Comparison of ENCODE assay signal across 12 cellular contexts in genomic region chr17:38907930-38908675, GRCh38. TPM values are rescaled to one million over a fixed set of nuclear protein-coding genes. Genes with fewer than 3 reads are reported as not detected.
DNase-seq lines count a peak whose midpoint lies in the region; ATAC-seq, FAIRE-seq and TF ChIP-seq lines count a peak whose summit lies in the region.
"Had no signal": no experiment of that assay in that cellular context is flagged by ENCODE, and none has a peak within 500 bp of the region (broad histone marks: within the 10 kb centered on the region; RNA-seq: fewer than 3 reads in every experiment).

No MANE protein-coding gene starts in this region.

- no peak overlapping the region for H3K4me3 Mint-ChIP-seq in natural killer cell treated with Interleukin-12 subunit alpha and Interleukin-12 subunit beta and Interleukin-15 and Interleukin-18, amount 100 ng/mL, for 72 hours
- no peak overlapping the region for H3K4me3 Mint-ChIP-seq in activated CD4-positive, alpha-beta memory T cell treated with anti-CD3 and anti-CD28 coated beads, Interleukin-2, amount 10 ng/mL, durations not matched to agents 7 days and 5 days

- H3K4me2 ChIP-seq in H1 (ENCODE audit: insufficient read depth in 1 of 2, low read depth in 2 of 2, low read length in 2 of 2) = no peak overlapping the region

- H3K4me1 ChIP-seq in H1 (replicated peaks in 1 of 4; ENCODE audit: control insufficient read depth in 3 of 4, insufficient read depth in 4 of 4, low read length in 3 of 4) (peaks cover 0 to 11% (median 5%) of the 10 kb centered on the region in 4 experiments; a peak in 4 of 7 replicates), vagina (peaks cover 73% of the 10 kb centered on the region)

- no peak overlapping the region for H3K4ac ChIP-seq in H1 (replicated peaks; ENCODE audit: insufficient read length, low read depth, low read length)

- no peak overlapping the region for H2AFZ ChIP-seq in H1 (ENCODE audit: low read length)

- TF ChIP-seq RAD21 in H1 (IDR thresholded peaks at IDR 0.05 in 1 of 2, conservative IDR thresholded peaks at IDR 0.05 in 1 of 2; ENCODE audit: low read depth in 2 of 2, low read length in 2 of 2) = no peak; a peak in 1 of 4 replicates

- H3K14ac ChIP-seq in H1 (ENCODE audit: insufficient read length) = no peak overlapping the region

- H3K36me3 ChIP-seq in H1 (ENCODE audit: control insufficient read depth in 2 of 4, insufficient read depth in 4 of 4, low read length in 3 of 4) (peaks cover 0 to 10% (median 5%) of the 10 kb centered on the region in 4 experiments; a peak in 5 of 8 replicates), vagina (no peaks in the 10 kb centered on the region)
- H3K36me3 ChIP-seq: ovary had no signal

- no peaks in the 10 kb centered on the region for H3K27me3 ChIP-seq in H1 (replicated peaks in 1 of 4; ENCODE audit: control insufficient read depth in 3 of 4, extremely low read depth in 1 of 4, insufficient read depth in 3 of 4, low read length in 3 of 4)
- no peaks in the 10 kb centered on the region for H3K27me3 ChIP-seq in vagina
- H3K27me3 ChIP-seq: ovary had no signal

- no peak for TF ChIP-seq EP300 in H1 (IDR thresholded peaks at IDR 0.05; ENCODE audit: borderline replicate concordance in 1 of 2, low read depth in 2 of 2, low read length in 2 of 2)

- no peak overlapping the region for H3K23ac ChIP-seq in H1 (ENCODE audit: insufficient read length)

- peaks cover 19 to 30% of the 10 kb centered on the region in 2 donors for H3K4me1 Mint-ChIP-seq in natural killer cell treated with Interleukin-12 subunit alpha and Interleukin-12 subunit beta and Interleukin-15 and Interleukin-18, amount 100 ng/mL, for 72 hours (ENCODE audit: low read depth in 2 of 2)
- peaks cover 8% of the 10 kb centered on the region for H3K4me1 Mint-ChIP-seq in activated CD4-positive, alpha-beta memory T cell treated with anti-CD3 and anti-CD28 coated beads, Interleukin-2, amount 10 ng/mL, durations not matched to agents 7 days and 5 days

- H3K4me3 ChIP-seq in H1 (ENCODE audit: extremely low read depth in 1 of 4, insufficient read depth in 2 of 4, low read depth in 3 of 4, low read length in 4 of 4) (no peak overlapping the region), vagina (no peak overlapping the region)
- H3K4me3 ChIP-seq: ovary had no signal

- 0 out of 2 replicates have a peak overlapping the region, but pooled peaks have one; percentile 35 for H2BK5ac ChIP-seq in H1 (ENCODE audit: low read depth, low read length)

- H3K23me2 ChIP-seq in H1 (ENCODE audit: low read depth, low read length) = no peaks in the 10 kb centered on the region

- TF ChIP-seq POLR2A in H1 (IDR thresholded peaks at IDR 0.05; ENCODE audit: control extremely low read depth in 1 of 2, low read depth in 2 of 2, low read length in 2 of 2) (no peak), vagina (IDR thresholded peaks at IDR 0.05) (no peak)

- H3K27ac Mint-ChIP-seq in natural killer cell treated with Interleukin-12 subunit alpha and Interleukin-12 subunit beta and Interleukin-15 and Interleukin-18, amount 100 ng/mL, for 72 hours = peak overlapping the region; percentile 63 to 85
- no peak overlapping the region for H3K27ac Mint-ChIP-seq in activated CD4-positive, alpha-beta memory T cell treated with anti-CD3 and anti-CD28 coated beads, Interleukin-2, amount 10 ng/mL, durations not matched to agents 7 days and 5 days

- no peak overlapping the region for H3K9ac ChIP-seq in H1 (replicated peaks in 1 of 4; ENCODE audit: extremely low read depth in 1 of 4, low read depth in 3 of 4, low read length in 3 of 4)

- H2AK5ac ChIP-seq in H1 (ENCODE audit: low read depth, low read length) = no peak overlapping the region

- WGBS in H1 (ENCODE audit: extremely low coverage in 1 of 2, insufficient coverage in 1 of 2, insufficient read length in 1 of 2, insufficient replicate concordance in 2 of 2, low coverage in 1 of 2, low lambda C conversion rate in 2 of 2, missing lambda C conversion rate in 1 of 2), 2 experiments = 80% methylated on average over 13 of the region's 15 CpGs; no CpG with 5 or more reads in 1 of the 2 experiments

- H4K91ac ChIP-seq in H1 (replicated peaks; ENCODE audit: insufficient read length, low read length) = no peak overlapping the region

- no peak overlapping the region for H2BK120ac ChIP-seq in H1 (replicated peaks; ENCODE audit: low read depth, low read length)

- no peaks in the 10 kb centered on the region for H3K36me3 Mint-ChIP-seq in natural killer cell treated with Interleukin-12 subunit alpha and Interleukin-12 subunit beta and Interleukin-15 and Interleukin-18, amount 100 ng/mL, for 72 hours
- peaks cover 24% of the 10 kb centered on the region for H3K36me3 Mint-ChIP-seq in activated CD4-positive, alpha-beta memory T cell treated with anti-CD3 and anti-CD28 coated beads, Interleukin-2, amount 10 ng/mL, durations not matched to agents 7 days and 5 days (ENCODE audit: low read depth)

- peaks cover 7% of the 10 kb centered on the region for H3K79me1 ChIP-seq in H1 (ENCODE audit: low read depth, low read length)

- no peaks in the 10 kb centered on the region for H3K9me3 Mint-ChIP-seq in natural killer cell treated with Interleukin-12 subunit alpha and Interleukin-12 subunit beta and Interleukin-15 and Interleukin-18, amount 100 ng/mL, for 72 hours
- H3K9me3 Mint-ChIP-seq in activated CD4-positive, alpha-beta memory T cell treated with anti-CD3 and anti-CD28 coated beads, Interleukin-2, amount 10 ng/mL, durations not matched to agents 7 days and 5 days = no peaks in the 10 kb centered on the region

- no peak for FAIRE-seq in H1 (lab: Jason Lieb, UNC)

- TF ChIP-seq CTCF in H1 (IDR thresholded peaks at IDR 0.05; ENCODE audit: control extremely low read depth in 1 of 3, insufficient read depth in 1 of 3, low read depth in 1 of 3, low read length in 3 of 3) (no peak), vagina (IDR thresholded peaks at IDR 0.05) (no peak)

- peaks cover 5 to 15% of the 10 kb centered on the region in 2 experiments for H4K20me1 ChIP-seq in H1 (replicated peaks in 1 of 2; ENCODE audit: control insufficient read depth in 1 of 2, insufficient read depth in 2 of 2, low read length in 2 of 2)

- no peak overlapping the region for H3K56ac ChIP-seq in H1 (replicated peaks; ENCODE audit: insufficient read length, low read depth, low read length)

- H3K79me2 ChIP-seq in H1 (ENCODE audit: control insufficient read depth in 1 of 2, insufficient read depth in 2 of 2, low read length in 2 of 2) = peaks cover 0 to 12% of the 10 kb centered on the region in 2 experiments; a peak in 2 of 4 replicates

- no peak overlapping the region for H2BK12ac ChIP-seq in H1 (ENCODE audit: low read depth, low read length)

- DNase-seq in Right ventricle myocardium superior (peak; percentile 36), left ventricle myocardium superior (no peak), H1 (ENCODE audit: low read depth in 1 of 2, low spot score in 2 of 2) (no peak), vagina (ENCODE audit: extremely low spot score in 2 of 2) (no peak), NCI-H2227 treated with DMSO at 0.1 percent for 48 hours (lab: John Stamatoyannopoulos, UW) (no peak)
- no peak for DNase-seq in natural killer cell treated with Interleukin-12 subunit alpha and Interleukin-12 subunit beta and Interleukin-15 and Interleukin-18, amount 100 ng/mL, for 72 hours (ENCODE audit: low spot score)
- DNase-seq in activated CD4-positive, alpha-beta memory T cell treated with anti-CD3 and anti-CD28 coated beads, Interleukin-2, amount 10 ng/mL, durations not matched to agents 7 days and 5 days = no peak
- DNase-seq: NCI-H1092 treated with DMSO at 0.1 percent for 48 hours; NK-92 treated with Interleukin-12 subunit alpha and Interleukin-12 subunit beta, amount 100 ng/mL, for 24 hours had no signal

- CTCF ChIA-PET in H1 (lab: Charles Lee; ENCODE audit: partially characterized antibody) = interaction anchor here (0.7 to 5.3 kb wide), 10 partner anchors 9 to 219 kb away, joined by 3 to 36 read pairs (median 5); partner anchors contain the start of gene LASP1NB
- CTCF ChIA-PET in activated CD4-positive, alpha-beta memory T cell treated with anti-CD3 and anti-CD28 coated beads, Interleukin-2, amount 10 ng/mL, durations not matched to agents 7 days and 5 days (lab: Charles Lee) = interaction anchor here (0.9 to 1.4 kb wide), 2 partner anchors 9 to 245 kb away, joined by 3 read pairs; no protein-coding TSS in a partner anchor

- POLR2A ChIA-PET in H1 (lab: Charles Lee; ENCODE audit: partially characterized antibody) = interaction anchor here (0.7 to 6.1 kb wide), 8 partner anchors 13 to 87 kb away, joined by 3 to 50 read pairs (median 8); partner anchors contain the start of genes LASP1, LASP1NB and RPL23
- POLR2A ChIA-PET in activated CD4-positive, alpha-beta memory T cell treated with anti-CD3 and anti-CD28 coated beads, Interleukin-2, amount 10 ng/mL, durations not matched to agents 7 days and 5 days (lab: Charles Lee) = interaction anchor here (0.6 to 1.6 kb wide), 4 partner anchors 21 to 1263 kb away, joined by 3 read pairs; partner anchors contain the start of gene LASP1

- intact Hi-C loops in Right ventricle myocardium superior (cut with DNase I) = no loop called here
- intact Hi-C loops in left ventricle myocardium superior (cut with micrococcal nuclease) = no loop called here
- intact Hi-C loops in vagina (cut with DNase I) = no loop called here

- ATAC-seq in Right ventricle myocardium superior (ENCODE audit: poor library complexity) = no peak
- ATAC-seq in left ventricle myocardium superior = no peak
- ATAC-seq in natural killer cell treated with Interleukin-12 subunit alpha and Interleukin-12 subunit beta and Interleukin-15 and Interleukin-18, amount 100 ng/mL, for 72 hours = peak; percentile 16 to 28
- no peak for ATAC-seq in GM21515 (IDR thresholded peaks at IDR 0.05; ENCODE audit: unreplicated experiment)

- no peak overlapping the region for H2BK15ac ChIP-seq in H1 (ENCODE audit: low read length)

- H4K5ac ChIP-seq in H1 (ENCODE audit: insufficient read length, low read depth, low read length) = no peak overlapping the region

- H3K27ac ChIP-seq in H1 (ENCODE audit: low read depth, low read length) = no peak overlapping the region
- H3K27ac ChIP-seq in vagina = peak overlapping the region; percentile 53

- H3K27me3 Mint-ChIP-seq in natural killer cell treated with Interleukin-12 subunit alpha and Interleukin-12 subunit beta and Interleukin-15 and Interleukin-18, amount 100 ng/mL, for 72 hours = no peaks in the 10 kb centered on the region
- no peaks in the 10 kb centered on the region for H3K27me3 Mint-ChIP-seq in activated CD4-positive, alpha-beta memory T cell treated with anti-CD3 and anti-CD28 coated beads, Interleukin-2, amount 10 ng/mL, durations not matched to agents 7 days and 5 days

- H3K18ac ChIP-seq in H1 (ENCODE audit: extremely low read depth, low read length) = peak overlapping the region; percentile 51; the same call in 1 of the 2 replicates

- no peaks in the 10 kb centered on the region for H3K9me3 ChIP-seq in H1 (ENCODE audit: insufficient read depth in 2 of 2, low read depth in 1 of 2, low read length in 1 of 2)
- no peaks in the 10 kb centered on the region for H3K9me3 ChIP-seq in vagina
- H3K9me3 ChIP-seq: ovary had no signal

- no peak overlapping the region for H4K8ac ChIP-seq in H1 (ENCODE audit: extremely low read depth, insufficient read depth, low read length)

- no peak overlapping the region for H2BK20ac ChIP-seq in H1 (ENCODE audit: low read length)

RNA-seq across cellular contexts. Expression of gene LASP1, which starts 38.2 kb away (rescaled TPM):
- total RNA-seq in Right ventricle myocardium superior = 31.7 TPM
- total RNA-seq in left ventricle myocardium superior = 28.4 TPM
- 170 and 180 TPM in 2 replicates for total RNA-seq in H1 (2021; fragmentation: NEBNext Ultra II Directional; extraction: Animal tissue kit (Norgen Biotek cat#: 25700))
- 114 and 182 TPM in 2 replicates for polyA plus RNA-seq in H1 (2011; rRNA removed)
- polyA plus RNA-seq in H1 (2011; cell fraction: cytosol; rRNA removed) = 97.6 TPM
- 95.0 TPM for polyA plus RNA-seq in H1 (2011; cell fraction: nucleus; rRNA removed)
- polyA plus RNA-seq in H1 (2012, experiment 1 of 2) = 127 to 134 TPM (median 129 TPM) in 4 replicates
- polyA plus RNA-seq in H1 (2012, experiment 2 of 2) = 154 TPM
- 98.7 TPM for polyA plus RNA-seq in H1 (2013, experiment 1 of 2)
- 97.2 TPM for polyA plus RNA-seq in H1 (2013, experiment 2 of 2)
- polyA minus RNA-seq in H1 (2011; rRNA and poly(A)+ RNA removed) = 95.4 and 104 TPM in 2 replicates
- polyA minus RNA-seq in H1 (2011; cell fraction: cytosol; rRNA and poly(A)+ RNA removed) = 106 TPM
- 55.4 TPM for polyA minus RNA-seq in H1 (2011; cell fraction: nucleus; rRNA and poly(A)+ RNA removed)
- 100 to 1,000 TPM; 214 to 390 TPM for total RNA-seq in natural killer cell treated with Interleukin-12 subunit alpha and Interleukin-12 subunit beta and Interleukin-15 and Interleukin-18, amount 100 ng/mL, for 72 hours
- 69.0 TPM for total RNA-seq in vagina
- 100 to 1,000 TPM; 193 to 196 TPM for total RNA-seq in activated CD4-positive, alpha-beta memory T cell treated with anti-CD3 and anti-CD28 coated beads, Interleukin-2, amount 10 ng/mL, durations not matched to agents 7 days and 5 days

RNA-seq across cellular contexts. Expression of gene RPL23, which starts 54.6 kb away (rescaled TPM):
- total RNA-seq in Right ventricle myocardium superior = 767 TPM
- total RNA-seq in left ventricle myocardium superior = 799 TPM
- total RNA-seq in H1 (2021; fragmentation: NEBNext Ultra II Directional; extraction: Animal tissue kit (Norgen Biotek cat#: 25700)) = 2,091 and 2,148 TPM in 2 replicates
- polyA plus RNA-seq in H1 (2011; rRNA removed) = 1,486 and 2,502 TPM in 2 replicates
- polyA plus RNA-seq in H1 (2011; cell fraction: cytosol; rRNA removed) = 3,173 TPM
- polyA plus RNA-seq in H1 (2011; cell fraction: nucleus; rRNA removed) = 510 TPM
- 2,897 to 3,886 TPM (median 3,522 TPM) in 4 replicates for polyA plus RNA-seq in H1 (2012, experiment 1 of 2)
- polyA plus RNA-seq in H1 (2012, experiment 2 of 2) = 3,306 TPM
- polyA plus RNA-seq in H1 (2013, experiment 1 of 2) = 4,125 TPM
- polyA plus RNA-seq in H1 (2013, experiment 2 of 2) = 4,130 TPM
- polyA minus RNA-seq in H1 (2011; rRNA and poly(A)+ RNA removed) = 442 and 458 TPM in 2 replicates
- polyA minus RNA-seq in H1 (2011; cell fraction: cytosol; rRNA and poly(A)+ RNA removed) = 903 TPM
- 264 TPM for polyA minus RNA-seq in H1 (2011; cell fraction: nucleus; rRNA and poly(A)+ RNA removed)
- 1,000 to 10,000 TPM; 1,120 to 1,259 TPM for total RNA-seq in natural killer cell treated with Interleukin-12 subunit alpha and Interleukin-12 subunit beta and Interleukin-15 and Interleukin-18, amount 100 ng/mL, for 72 hours
- 1,585 TPM for total RNA-seq in vagina
- 100 to 1,000 TPM; 933 to 960 TPM for total RNA-seq in activated CD4-positive, alpha-beta memory T cell treated with anti-CD3 and anti-CD28 coated beads, Interleukin-2, amount 10 ng/mL, durations not matched to agents 7 days and 5 days

RNA-seq across cellular contexts. Expression of gene FBXO47, which starts 59.1 kb away (rescaled TPM):
- total RNA-seq in Right ventricle myocardium superior (not detected), left ventricle myocardium superior (not detected), vagina (not detected)
- not detected in 2 replicates for total RNA-seq in H1 (2021; fragmentation: NEBNext Ultra II Directional; extraction: Animal tissue kit (Norgen Biotek cat#: 25700))
- polyA plus RNA-seq in H1 (2011; rRNA removed) = not detected in 2 replicates
- not detected for polyA plus RNA-seq in H1 (2011; cell fraction: cytosol; rRNA removed)
- polyA plus RNA-seq in H1 (2011; cell fraction: nucleus; rRNA removed) = not detected
- not detected in 4 replicates for polyA plus RNA-seq in H1 (2012, experiment 1 of 2)
- polyA plus RNA-seq in H1 (2012, experiment 2 of 2) = not detected
- polyA plus RNA-seq in H1 (2013, experiment 1 of 2) = 0.04 TPM
- polyA plus RNA-seq in H1 (2013, experiment 2 of 2) = not detected
- polyA minus RNA-seq in H1 (2011; rRNA and poly(A)+ RNA removed) = not detected in 2 replicates
- polyA minus RNA-seq in H1 (2011; cell fraction: cytosol; rRNA and poly(A)+ RNA removed) = not detected
- not detected for polyA minus RNA-seq in H1 (2011; cell fraction: nucleus; rRNA and poly(A)+ RNA removed)
- total RNA-seq in natural killer cell treated with Interleukin-12 subunit alpha and Interleukin-12 subunit beta and Interleukin-15 and Interleukin-18, amount 100 ng/mL, for 72 hours = under 1 TPM in 1 of 2 donors, not detected in 1; 0.12 TPM
- total RNA-seq in activated CD4-positive, alpha-beta memory T cell treated with anti-CD3 and anti-CD28 coated beads, Interleukin-2, amount 10 ng/mL, durations not matched to agents 7 days and 5 days = not detected
- total RNA-seq: ovary had no signal
- polyA plus RNA-seq: AG04450, ovary had no signal

Comparison
In these comparisons a context has a peak if more than half of its experiments do, and no peak if none do; other contexts are left out.
1. ATAC-seq: peak in natural killer cell treated with Interleukin-12 subunit alpha and Interleukin-12 subunit beta and Interleukin-15 and Interleukin-18, amount 100 ng/mL, for 72 hours (2 of 2); none in Right ventricle myocardium superior (single experiment), left ventricle myocardium superior (single experiment) and GM21515 (single experiment).